ENCODE assay signal across 27 cellular contexts in genomic region chr9:19074229-19074628, GRCh38. TPM values are rescaled to one million over a fixed set of nuclear protein-coding genes. Genes with fewer than 3 reads are reported as not detected.
"Had no signal": no experiment of that assay in that cellular context is flagged by ENCODE, and none has a peak within 500 bp of the region (broad histone marks: within the 10 kb centered on the region; RNA-seq: fewer than 3 reads in every experiment).

No MANE protein-coding gene starts in this region.

- H3K9me3 ChIP-seq: ascending aorta, body of pancreas, MG63 had no signal

- H3K27me3 Mint-ChIP-seq: activated CD4-positive, alpha-beta memory T cell treated with anti-CD3 and anti-CD28 coated beads for 36 hours; activated CD4-positive, alpha-beta T cell treated with anti-CD3 and anti-CD28 coated beads, Interleukin-2, amount 10 ng/mL, durations not matched to agents 7 days and 5 days; activated naive CD8-positive, alpha-beta T cell treated with anti-CD3 and anti-CD28 coated beads, Interleukin-2, amount 50 U/mL, for 24 hours; T-cell had no signal

- H3K9ac ChIP-seq: KMS-11 had no signal

- ATAC-seq: activated naive CD8-positive, alpha-beta T cell treated with anti-CD3 and anti-CD28 coated beads, Interleukin-2, amount 50 U/mL, for 24 hours; activated T-cell treated with anti-CD3 and anti-CD28 coated beads, Interleukin-2, amount 50 U/mL, for 4 hours; body of pancreas; T-cell had no signal

- DNase-seq: activated CD4-positive, alpha-beta memory T cell treated with anti-CD3 and anti-CD28 coated beads for 36 hours; activated CD4-positive, alpha-beta T cell treated with anti-CD3 and anti-CD28 coated beads, Interleukin-2, amount 10 ng/mL, durations not matched to agents 7 days and 5 days; activated CD4-positive, CD25-positive, alpha-beta regulatory T cell; activated CD8-positive, alpha-beta memory T cell treated with anti-CD3 and anti-CD28 coated beads for 24 hours; activated gamma-delta T cell; activated naive CD4-positive, alpha-beta T cell treated with anti-CD3 and anti-CD28 coated beads for 36 hours; activated naive CD8-positive, alpha-beta T cell treated with anti-CD3 and anti-CD28 coated beads, Interleukin-2, amount 50 U/mL, for 24 hours; activated T-cell treated with anti-CD3 and anti-CD28 coated beads, Interleukin-2, amount 50 U/mL, for 4 hours; amniotic stem cell; body of pancreas; central memory CD4-positive, alpha-beta T cell; MG63; NCI-H1105; NCI-H1436; NCI-H1694 treated with DMSO at 0.1 percent for 48 hours; NCI-H2029 treated with DMSO at 0.1 percent for 48 hours; NCI-H345; NCI-H510A; NCI-H69; NK-92 treated with Interleukin-12 subunit alpha and Interleukin-12 subunit beta, amount 100 ng/mL, for 24 hours; T-cell; T-helper 2 cell; T1000 had no signal

- H3K27me3 ChIP-seq: ascending aorta, body of pancreas, MG63 had no signal

- H3K4me1 ChIP-seq: ascending aorta, body of pancreas had no signal

- H3K4me1 Mint-ChIP-seq: activated naive CD8-positive, alpha-beta T cell treated with anti-CD3 and anti-CD28 coated beads, Interleukin-2, amount 50 U/mL, for 24 hours had no signal

- H3K27ac ChIP-seq: ascending aorta, body of pancreas, KMS-11, SK-N-MC had no signal

- H3K4me3 ChIP-seq: ascending aorta, body of pancreas, MG63, SK-N-MC had no signal

- H3K4me2 ChIP-seq: KMS-11 had no signal

- H3K27ac Mint-ChIP-seq: activated CD4-positive, alpha-beta memory T cell treated with anti-CD3 and anti-CD28 coated beads for 36 hours; activated CD4-positive, alpha-beta T cell treated with anti-CD3 and anti-CD28 coated beads, Interleukin-2, amount 10 ng/mL, durations not matched to agents 7 days and 5 days; activated naive CD4-positive, alpha-beta T cell treated with anti-CD3 and anti-CD28 coated beads for 36 hours; activated naive CD8-positive, alpha-beta T cell treated with anti-CD3 and anti-CD28 coated beads, Interleukin-2, amount 50 U/mL, for 24 hours; T-cell had no signal

- H3K4me3 Mint-ChIP-seq: activated CD4-positive, alpha-beta memory T cell treated with anti-CD3 and anti-CD28 coated beads for 36 hours; activated CD4-positive, alpha-beta T cell treated with anti-CD3 and anti-CD28 coated beads, Interleukin-2, amount 10 ng/mL, durations not matched to agents 7 days and 5 days; activated naive CD4-positive, alpha-beta T cell treated with anti-CD3 and anti-CD28 coated beads for 36 hours; activated naive CD8-positive, alpha-beta T cell treated with anti-CD3 and anti-CD28 coated beads, Interleukin-2, amount 50 U/mL, for 24 hours; activated T-cell treated with anti-CD3 and anti-CD28 coated beads, Interleukin-2, amount 50 U/mL, for 4 hours; T-cell had no signal

- H3K9me3 Mint-ChIP-seq: activated CD4-positive, alpha-beta memory T cell treated with anti-CD3 and anti-CD28 coated beads for 36 hours; activated CD4-positive, alpha-beta T cell treated with anti-CD3 and anti-CD28 coated beads, Interleukin-2, amount 10 ng/mL, durations not matched to agents 7 days and 5 days; activated naive CD4-positive, alpha-beta T cell treated with anti-CD3 and anti-CD28 coated beads for 36 hours; activated naive CD8-positive, alpha-beta T cell treated with anti-CD3 and anti-CD28 coated beads, Interleukin-2, amount 50 U/mL, for 24 hours; activated T-cell treated with anti-CD3 and anti-CD28 coated beads, Interleukin-2, amount 50 U/mL, for 4 hours; T-cell had no signal

RNA-seq across cellular contexts. Expression of gene SAXO1, which starts 41.2 kb away (rescaled TPM):
- total RNA-seq: activated naive CD4-positive, alpha-beta T cell treated with anti-CD3 and anti-CD28 coated beads for 36 hours; activated T-cell treated with anti-CD3 and anti-CD28 coated beads, Interleukin-2, amount 50 U/mL, for 4 hours; body of pancreas; bronchial epithelial cell had no signal
